8 cellular contexts compared by ENCODE assay signal in genomic region chr12:53984901-53985357, GRCh38. TPM values are rescaled to one million over a fixed set of nuclear protein-coding genes. Genes with fewer than 3 reads are reported as not detected.
DNase-seq lines count a peak whose midpoint lies in the region; ATAC-seq and TF ChIP-seq lines count a peak whose summit lies in the region.

Gene HOXC10, plus strand, starts transcription at chr12:53985146. Its CDS starts 114 bp downstream, at chr12:53985260.

- POLR2A ChIA-PET in RWPE1 (lab: Yijun Ruan, JAX; ENCODE audit: low non-redundant PET) = no interaction called here

- TF ChIP-seq CTCF in RWPE1 (conservative IDR thresholded peaks at IDR 0.05; ENCODE audit: low read depth) = peak; percentile 69

- no peak within 1 kb of the TSS for H3K27ac ChIP-seq in RWPE1

- ATAC-seq in GM21717 (IDR thresholded peaks at IDR 0.05; ENCODE audit: unreplicated experiment) = no peak

- CTCF ChIA-PET in RWPE1 (lab: Yijun Ruan, JAX) = interaction anchor here (0.5 to 3.7 kb wide), 33 partner anchors 8 to 920 kb away, joined by 3 to 25 read pairs (median 4); partner anchors contain the start of genes HOTAIR, HOXC4, HOXC5 and HOXC9

- DNase-seq in GDM1 (lab: John Stamatoyannopoulos, UW) (peak; percentile 56), HuH-7 (ENCODE audit: low spot score) (peak; percentile 96), RWPE1 (ENCODE audit: low spot score) (peak; percentile 93), activated gamma-delta T cell treated with Interleukin-2 at 50 U/mL for 16 hours (peak; percentile 45), globus pallidus (ENCODE audit: low spot score) (peak; percentile 27), pulmonary artery endothelial cell (ENCODE audit: low read depth, low spot score) (peak; percentile 29), ureter (ENCODE audit: low spot score) (peak; percentile 94)

RNA-seq across cellular contexts. Expression of gene HOXC10, which starts in this region (rescaled TPM):
- total RNA-seq in pulmonary artery endothelial cell = not detected in 2 replicates
- 8.5 TPM for total RNA-seq in ureter

Comparison
In these comparisons a context has a peak if more than half of its experiments do, and no peak if none do; other contexts are left out.
1. Peak in DNase-seq in pulmonary artery endothelial cell; RNA of the gene not detected or under 1 TPM.
2. DNase-seq: peak in every context shown above with its lines; median percentile 96 in HuH-7; 94 in ureter; 93 in RWPE1; 56 in GDM1; 45 in activated gamma-delta T cell treated with Interleukin-2 at 50 U/mL for 16 hours; 29 in pulmonary artery endothelial cell; 27 in globus pallidus.